In the genomic region with DNA sequence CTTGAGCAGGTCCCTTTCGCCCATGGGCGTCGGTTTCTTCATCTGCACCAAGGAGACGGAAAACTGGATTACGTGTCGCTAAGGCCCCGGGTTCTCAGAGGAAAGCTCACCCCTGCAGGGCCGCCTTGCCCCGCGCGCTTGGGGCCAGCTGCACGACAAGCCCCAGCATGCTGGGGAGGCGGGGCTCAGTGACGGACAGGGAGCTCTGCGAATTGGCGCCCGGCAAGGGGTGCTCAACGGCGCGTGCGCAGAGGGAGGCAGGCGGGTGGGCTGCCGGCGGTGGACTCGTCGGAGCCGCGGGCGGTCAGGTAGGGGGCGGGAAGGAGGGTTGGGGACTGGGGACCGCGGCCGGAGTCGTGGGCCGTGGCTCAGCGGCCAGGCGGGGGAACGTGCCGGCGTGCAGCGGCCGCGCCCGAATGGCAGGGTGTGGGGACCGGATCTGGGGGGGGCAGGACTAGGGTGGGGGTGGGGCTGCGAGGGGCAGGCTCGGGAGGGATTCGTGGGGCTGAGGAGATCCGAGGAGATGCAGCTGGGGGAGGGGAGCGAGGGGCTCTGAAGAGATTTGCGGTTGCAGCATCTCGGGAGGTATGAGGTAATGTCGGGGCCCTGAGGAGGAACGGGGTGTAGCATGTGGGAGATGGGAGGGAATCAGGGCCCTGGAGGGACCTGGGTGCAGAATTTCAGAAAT, we compare ENCODE assay signal across 8 cellular contexts. TPM values are rescaled to one million over a fixed set of nuclear protein-coding genes. Genes with fewer than 3 reads are reported as not detected.
A peak's percentile ranks its signal among the peaks of the same experiment; 100 is the strongest.
DNase-seq lines count a peak whose midpoint lies in the region; ATAC-seq and TF ChIP-seq lines count a peak whose summit lies in the region.

A gene with protein sequence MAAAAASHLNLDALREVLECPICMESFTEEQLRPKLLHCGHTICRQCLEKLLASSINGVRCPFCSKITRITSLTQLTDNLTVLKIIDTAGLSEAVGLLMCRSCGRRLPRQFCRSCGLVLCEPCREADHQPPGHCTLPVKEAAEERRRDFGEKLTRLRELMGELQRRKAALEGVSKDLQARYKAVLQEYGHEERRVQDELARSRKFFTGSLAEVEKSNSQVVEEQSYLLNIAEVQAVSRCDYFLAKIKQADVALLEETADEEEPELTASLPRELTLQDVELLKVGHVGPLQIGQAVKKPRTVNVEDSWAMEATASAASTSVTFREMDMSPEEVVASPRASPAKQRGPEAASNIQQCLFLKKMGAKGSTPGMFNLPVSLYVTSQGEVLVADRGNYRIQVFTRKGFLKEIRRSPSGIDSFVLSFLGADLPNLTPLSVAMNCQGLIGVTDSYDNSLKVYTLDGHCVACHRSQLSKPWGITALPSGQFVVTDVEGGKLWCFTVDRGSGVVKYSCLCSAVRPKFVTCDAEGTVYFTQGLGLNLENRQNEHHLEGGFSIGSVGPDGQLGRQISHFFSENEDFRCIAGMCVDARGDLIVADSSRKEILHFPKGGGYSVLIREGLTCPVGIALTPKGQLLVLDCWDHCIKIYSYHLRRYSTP (plus strand): TSS at position 232 of the 688 bp plus-strand sequence. CDS start 10,438 bp downstream, outside the sequence.

- 1 to 2% methylated on average over 30 to 38 of the region's 54 CpGs for WGBS in upper lobe of left lung, 2 donors

- peak within 1 kb of the TSS; percentile 73 to 93 (median 77) for H3K27ac ChIP-seq in upper lobe of left lung

- no peaks in the 10 kb centered on the region for H3K9me3 ChIP-seq in upper lobe of left lung

- H3K9me3 Mint-ChIP-seq in progenitor cell of endocrine pancreas (ENCODE audit: low read depth) = peaks cover 5% of the 10 kb centered on the region

- no peak for TF ChIP-seq EP300 in upper lobe of left lung (IDR thresholded peaks at IDR 0.05)

- TF ChIP-seq POLR2A in upper lobe of left lung (IDR thresholded peaks at IDR 0.05) = peak in 1 of 4 donors; percentile 60

- peaks cover 5% of the 10 kb centered on the region for H3K36me3 Mint-ChIP-seq in progenitor cell of endocrine pancreas (ENCODE audit: insufficient read depth)

- H3K4me3 Mint-ChIP-seq in progenitor cell of endocrine pancreas (ENCODE audit: low read depth) = peak within 1 kb of the TSS; percentile 84

- no peaks in the 10 kb centered on the region for H3K27me3 ChIP-seq in upper lobe of left lung

- H3K27me3 Mint-ChIP-seq in progenitor cell of endocrine pancreas = no peaks in the 10 kb centered on the region

- ATAC-seq in HG02642 (IDR thresholded peaks at IDR 0.05; ENCODE audit: poor library complexity, unreplicated experiment) = peak; percentile 100
- ATAC-seq in left cardiac atrium = peak; percentile 99 to 100
- peak; percentile 95 to 98 for ATAC-seq in upper lobe of left lung (ENCODE audit: low FRiP score in 2 of 2)

- TF ChIP-seq CTCF in GM12875 (IDR thresholded peaks at IDR 0.05; ENCODE audit: borderline replicate concordance, insufficient read depth, low read depth, low read length) (no peak), progenitor cell of endocrine pancreas (IDR thresholded peaks at IDR 0.05; ENCODE audit: unreplicated experiment) (no peak), upper lobe of left lung (IDR thresholded peaks at IDR 0.05) (no peak)

- intact Hi-C loops in T-helper 1 cell treated with Interleukin-12 subunit alpha and Interleukin-12 subunit beta and Interleukin-4 antibody, amounts not matched to agents 30 ng/mL and 1 ng/mL, for 36 hours (cut with micrococcal nuclease) = loop anchor here (1.0 to 10.0 kb wide), 3 partner anchors 14 to 1992 kb away; no protein-coding TSS in a partner anchor
- intact Hi-C loops in left cardiac atrium (cut with DNase I) = no loop called here

- no peaks in the 10 kb centered on the region for H3K36me3 ChIP-seq in upper lobe of left lung

- H3K27ac Mint-ChIP-seq in progenitor cell of endocrine pancreas = peak within 1 kb of the TSS; percentile 81

- H3K4me3 ChIP-seq in GM12875 (ENCODE audit: low read depth, low read length) (peak within 1 kb of the TSS; percentile 76), upper lobe of left lung (peak within 1 kb of the TSS; percentile 71 to 85 (median 78))

- peaks cover 23% of the 10 kb centered on the region for H3K4me1 Mint-ChIP-seq in progenitor cell of endocrine pancreas (ENCODE audit: low read depth)

- H3K4me1 ChIP-seq in upper lobe of left lung = peaks cover 15 to 32% (median 26%) of the 10 kb centered on the region in 4 donors

- peak; percentile 83 to 98 (median 97) for DNase-seq in NCI-H1417 (lab: John Stamatoyannopoulos, UW)
- peak; percentile 67 for DNase-seq in amniotic epithelial cell (ENCODE audit: low read depth)
- DNase-seq in left cardiac atrium = peak; percentile 95
- DNase-seq in progenitor cell of endocrine pancreas (ENCODE audit: low spot score, unreplicated experiment) = peak; percentile 96
- DNase-seq in upper lobe of left lung = peak; percentile 87 to 99

RNA-seq across cellular contexts. Expression of the gene that starts here (rescaled TPM):
- 20.5 and 21.5 TPM in 2 replicates for total RNA-seq in T-helper 1 cell treated with Interleukin-12 subunit alpha and Interleukin-12 subunit beta and Interleukin-4 antibody, amounts not matched to agents 30 ng/mL and 1 ng/mL, for 36 hours
- 10 to 100 TPM; 14.5 to 18.7 TPM for total RNA-seq in left cardiac atrium
- 16.5 and 16.8 TPM in 2 replicates for total RNA-seq in progenitor cell of endocrine pancreas
- 10 to 100 TPM in 5 of 6 donors, 1 to 10 TPM in 1; 9.0 to 22.6 (median 12.8) TPM for total RNA-seq in upper lobe of left lung

Comparison
In these comparisons a context has a peak if more than half of its experiments do, and no peak if none do; other contexts are left out.
1. Peak in every context shown above with its lines: DNase-seq, ATAC-seq, H3K4me3 ChIP-seq and H3K27ac ChIP-seq.